27 cellular contexts compared by ENCODE assay signal in the genomic region with DNA sequence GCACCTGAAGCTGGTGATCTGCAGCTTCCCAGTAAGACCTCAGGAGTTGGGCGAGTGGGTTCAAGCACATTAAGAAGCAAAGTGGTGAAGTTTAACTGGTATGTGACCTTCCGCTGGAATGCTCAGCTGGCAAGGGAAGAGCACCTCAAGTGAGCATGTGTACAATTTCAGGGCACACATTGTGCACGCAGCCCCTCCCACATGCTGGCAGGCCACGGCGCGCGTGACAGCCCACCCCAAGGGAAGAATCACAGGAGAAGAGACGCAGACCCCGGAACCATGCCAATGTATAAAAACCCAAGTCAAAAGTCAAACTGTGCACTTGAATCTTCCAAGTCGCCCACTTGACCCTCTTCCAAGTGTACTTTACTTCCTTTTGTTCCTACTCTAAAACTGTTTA.
"Had no signal": no experiment of that assay in that cellular context is flagged by ENCODE, and none has a peak within 500 bp of the region (broad histone marks: within the 10 kb centered on the region; RNA-seq: fewer than 3 reads in every experiment).

No MANE protein-coding gene starts in this region.

- DNase-seq: activated CD4-positive, alpha-beta memory T cell treated with anti-CD3 and anti-CD28 coated beads for 36 hours; activated CD4-positive, alpha-beta T cell treated with anti-CD3 and anti-CD28 coated beads for 36 hours; activated CD4-positive, alpha-beta T cell treated with anti-CD3 and anti-CD28 coated beads, Interleukin-2, amount 10 ng/mL, durations not matched to agents 24 days and 14 days; activated CD4-positive, CD25-positive, alpha-beta regulatory T cell; activated CD4-positive, CD25-positive, alpha-beta regulatory T cell treated with anti-CD3 and anti-CD28 coated beads, Interleukin-2, amount 50 U/mL, for 72 hours; activated CD8-positive, alpha-beta memory T cell treated with anti-CD3 and anti-CD28 coated beads, Interleukin-2, amount 10 ng/mL, durations not matched to agents 7 days and 5 days; activated CD8-positive, alpha-beta memory T cell treated with anti-CD3 and anti-CD28 coated beads, Interleukin-2, amount 50 U/mL, for 4 hours; activated CD8-positive, alpha-beta T cell treated with anti-CD3 and anti-CD28 coated beads, Interleukin-2, amount 10 ng/mL, durations not matched to agents 7 days and 5 days; activated effector memory CD4-positive, alpha-beta T cell treated with anti-CD3 and anti-CD28 coated beads, Interleukin-2, amount 50 U/mL, for 16 hours; activated naive CD4-positive, alpha-beta T cell treated with anti-CD3 and anti-CD28 coated beads for 36 hours; activated naive CD8-positive, alpha-beta T cell treated with anti-CD3 and anti-CD28 coated beads for 36 hours; activated naive CD8-positive, alpha-beta T cell treated with anti-CD3 and anti-CD28 coated beads, Interleukin-2, amount 50 U/mL, for 24 hours; activated T-cell treated with anti-CD3 and anti-CD28 coated beads, Interleukin-2, amount 50 U/mL, for 1 hour; activated T-cell treated with anti-CD3 and anti-CD28 coated beads, Interleukin-2, amount 50 U/mL, for 48 hours; adrenal gland; amygdala; body of pancreas; caudate nucleus; cortex of kidney; dermis blood vessel endothelial cell; effector CD4-positive, alpha-beta T cell; effector memory CD8-positive, alpha-beta T cell; erythroblast; foreskin keratinocyte; gastrocnemius medialis; T-helper 2 cell had no signal

- H3K4me3 ChIP-seq: adrenal gland, body of pancreas, esophagus muscularis mucosa, gastrocnemius medialis had no signal

- H3K36me3 ChIP-seq: adrenal gland, gastrocnemius medialis had no signal

- H3K27me3 ChIP-seq: adrenal gland, body of pancreas, esophagus muscularis mucosa, foreskin keratinocyte, gastrocnemius medialis had no signal

- H3K4me1 ChIP-seq: adrenal gland, body of pancreas, esophagus muscularis mucosa, foreskin keratinocyte, gastrocnemius medialis had no signal

- H3K27ac ChIP-seq: adrenal gland, body of pancreas, esophagus muscularis mucosa, foreskin keratinocyte, gastrocnemius medialis had no signal

- H3K9me3 ChIP-seq: adrenal gland, body of pancreas, esophagus muscularis mucosa, gastrocnemius medialis had no signal
